Comparison of ENCODE assay signal across 19 cellular contexts in the genomic region with DNA sequence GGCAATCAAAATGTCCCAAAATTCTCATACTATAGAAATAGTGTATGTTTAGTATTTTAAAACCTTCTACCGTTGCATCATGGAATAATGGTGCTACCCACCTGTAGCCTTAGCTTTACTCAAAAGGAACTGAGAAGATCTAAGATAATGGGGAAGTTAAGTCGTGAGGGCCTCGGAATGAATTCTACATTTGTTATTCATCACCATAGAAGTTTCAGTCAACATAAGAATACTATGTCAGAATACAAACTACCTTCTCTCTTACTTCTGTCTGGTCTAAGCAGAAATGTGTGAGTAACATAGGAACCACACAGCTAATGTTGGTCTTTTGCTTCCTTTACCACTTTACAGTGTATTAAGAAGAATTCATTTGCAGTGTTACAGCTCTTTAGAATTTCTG.
"Had no signal": no experiment of that assay in that cellular context is flagged by ENCODE, and none has a peak within 500 bp of the region (broad histone marks: within the 10 kb centered on the region; RNA-seq: fewer than 3 reads in every experiment).

No MANE protein-coding gene starts in this region.

- H3K9me3 ChIP-seq: colonic mucosa, gastroesophageal sphincter, neutrophil, prostate gland, suprapubic skin, upper lobe of right lung had no signal

- H3K36me3 Mint-ChIP-seq: naive thymus-derived CD8-positive, alpha-beta T cell had no signal

- ATAC-seq: gastroesophageal sphincter; left lobe of liver; naive thymus-derived CD8-positive, alpha-beta T cell; sciatic nerve; stimulated activated naive CD8-positive, alpha-beta T cell treated with anti-CD3 and anti-CD28 coated beads, Interleukin-15, Interleukin-2, amounts not matched to agents 100 U/mL and 50 U/mL, for 24 hours; upper lobe of right lung had no signal

- H3K27ac ChIP-seq: cardiac muscle cell, colonic mucosa, epithelial cell of prostate, gastroesophageal sphincter, neutrophil, prostate gland, suprapubic skin, upper lobe of right lung had no signal

- H3K27ac Mint-ChIP-seq: activated B cell treated with CpG ODN at 0.5 μM for 24 hours; activated CD4-positive, alpha-beta T cell treated with anti-CD3 and anti-CD28 coated beads, Interleukin-2, amount 10 ng/mL, durations not matched to agents 24 days and 14 days; activated T-helper 1 cell treated with anti-CD3 and anti-CD28 coated beads, Interleukin-12 subunit alpha, Interleukin-12 subunit beta, Interleukin-2, Interleukin-4 antibody, amounts not matched to agents 30 ng/mL and 10 ng/mL and 1 ng/mL, durations not matched to agents 14 hours and 24 hours and 36 hours; naive thymus-derived CD8-positive, alpha-beta T cell had no signal

- H3K36me3 ChIP-seq: cardiac muscle cell, colonic mucosa, gastroesophageal sphincter, neutrophil, prostate gland, suprapubic skin, upper lobe of right lung had no signal

- H3K4me3 Mint-ChIP-seq: activated B cell treated with CpG ODN at 0.5 μM for 24 hours; activated CD4-positive, alpha-beta T cell treated with anti-CD3 and anti-CD28 coated beads, Interleukin-2, amount 10 ng/mL, durations not matched to agents 24 days and 14 days; activated T-helper 1 cell treated with anti-CD3 and anti-CD28 coated beads, Interleukin-12 subunit alpha, Interleukin-12 subunit beta, Interleukin-2, Interleukin-4 antibody, amounts not matched to agents 30 ng/mL and 10 ng/mL and 1 ng/mL, durations not matched to agents 14 hours and 24 hours and 36 hours; naive thymus-derived CD8-positive, alpha-beta T cell had no signal

- DNase-seq: activated B cell treated with CpG ODN at 0.5 μM for 24 hours; activated CD4-positive, alpha-beta T cell treated with anti-CD3 and anti-CD28 coated beads, Interleukin-2, amount 10 ng/mL, durations not matched to agents 24 days and 14 days; activated naive CD4-positive, alpha-beta T cell treated with Interleukin-2 at 50 U/mL for 16 hours; colonic mucosa; effector CD4-positive, alpha-beta T cell; islet precursor cell; mammary epithelial cell; naive thymus-derived CD8-positive, alpha-beta T cell; stimulated activated naive CD8-positive, alpha-beta T cell treated with anti-CD3 and anti-CD28 coated beads, Interleukin-15, Interleukin-2, amounts not matched to agents 100 U/mL and 50 U/mL, for 24 hours; upper lobe of right lung had no signal

- H3K9me3 Mint-ChIP-seq: activated B cell treated with CpG ODN at 0.5 μM for 24 hours; activated CD4-positive, alpha-beta T cell treated with anti-CD3 and anti-CD28 coated beads, Interleukin-2, amount 10 ng/mL, durations not matched to agents 24 days and 14 days; activated T-helper 1 cell treated with anti-CD3 and anti-CD28 coated beads, Interleukin-12 subunit alpha, Interleukin-12 subunit beta, Interleukin-2, Interleukin-4 antibody, amounts not matched to agents 30 ng/mL and 10 ng/mL and 1 ng/mL, durations not matched to agents 14 hours and 24 hours and 36 hours had no signal

- H3K4me1 Mint-ChIP-seq: activated B cell treated with CpG ODN at 0.5 μM for 24 hours; activated CD4-positive, alpha-beta T cell treated with anti-CD3 and anti-CD28 coated beads, Interleukin-2, amount 10 ng/mL, durations not matched to agents 24 days and 14 days had no signal

- H3K27me3 ChIP-seq: cardiac muscle cell, colonic mucosa, neutrophil, suprapubic skin, upper lobe of right lung had no signal

- H3K4me1 ChIP-seq: colonic mucosa, gastroesophageal sphincter, prostate gland, suprapubic skin, upper lobe of right lung had no signal

- H3K4me3 ChIP-seq: cardiac muscle cell, colonic mucosa, gastroesophageal sphincter, prostate gland, suprapubic skin, upper lobe of right lung had no signal
